Comparison of ENCODE assay signal across 22 cellular contexts in the genomic region with DNA sequence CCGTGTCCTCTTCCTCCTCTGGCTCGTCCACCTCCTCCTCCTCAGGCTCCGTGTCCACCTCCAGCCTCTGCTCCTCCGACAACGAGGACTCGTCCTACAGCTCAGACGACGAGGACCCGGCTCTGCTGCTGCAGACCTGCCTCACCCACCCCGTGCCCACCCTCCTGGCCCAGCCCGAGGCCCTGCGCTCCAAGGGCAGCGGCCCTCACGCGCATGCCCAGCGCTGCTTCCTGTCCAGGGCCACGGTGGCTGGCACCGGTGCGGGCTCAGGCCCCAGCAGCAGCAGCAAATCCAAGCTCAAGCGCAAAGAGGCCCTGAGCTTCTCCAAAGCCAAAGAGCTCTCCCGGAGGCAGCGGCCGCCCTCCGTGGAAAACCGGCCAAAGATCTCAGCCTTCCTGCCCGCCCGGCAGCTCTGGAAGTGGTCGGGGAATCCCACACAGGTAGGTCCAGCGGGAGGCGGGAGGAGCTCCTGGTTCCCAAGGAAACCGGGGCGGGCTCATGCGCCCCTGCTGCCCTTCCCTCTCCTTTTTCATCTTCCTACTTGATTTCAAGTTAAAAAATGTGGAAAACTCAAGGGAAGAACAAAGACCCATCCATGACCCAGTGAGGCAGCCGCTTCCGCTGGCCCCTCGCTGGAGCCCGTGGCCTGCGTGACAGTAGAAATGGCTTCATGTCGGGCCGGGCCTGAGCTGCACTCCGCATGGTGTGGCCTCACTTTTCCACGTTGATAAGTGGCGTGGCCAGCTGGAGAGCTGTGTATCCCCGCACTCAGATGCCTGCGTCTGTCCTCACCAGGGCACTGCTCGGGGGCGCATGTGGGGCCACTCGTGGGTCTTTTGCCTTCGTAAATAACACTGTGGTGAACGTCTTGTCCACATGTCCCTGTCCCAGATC. TPM values are rescaled to one million over a fixed set of nuclear protein-coding genes. Genes with fewer than 3 reads are reported as not detected.
A peak's percentile ranks its signal among the peaks of the same experiment; 100 is the strongest.
DNase-seq lines count a peak whose midpoint lies in the region; ATAC-seq and TF ChIP-seq lines count a peak whose summit lies in the region.
"Had no signal": no experiment of that assay in that cellular context is flagged by ENCODE, and none has a peak within 500 bp of the region (broad histone marks: within the 10 kb centered on the region; RNA-seq: fewer than 3 reads in every experiment).

No MANE protein-coding gene starts in this region.

- H3K36me3 ChIP-seq in HEK293 (ENCODE audit: control insufficient read depth in 2 of 2, insufficient read depth in 1 of 2, low read length in 2 of 2): peaks cover 0 to 64% of the 10 kb centered on the region in 2 experiments; a peak in 1 of 3 replicates

- TF ChIP-seq CTCF in HEK293 (tag by site-specific recombination; IDR thresholded peaks at IDR 0.05) (no peak), WTC11 (IDR thresholded peaks at IDR 0.05) (no peak)

- in situ Hi-C loops in G401 (cut with HindIII; ENCODE audit: low sequenced_read_pairs): no loop called here

- DNase-seq in G401 (ENCODE audit: low spot score): peak; percentile 34
- peak; percentile 34 for DNase-seq in WTC11 (ENCODE audit: low spot score)
- peak; percentile 58 for DNase-seq in iPS-NIHi7 (ENCODE audit: extremely low spot score)
- no peak for DNase-seq in HK-2 (ENCODE audit: unreplicated experiment)
- DNase-seq in activated T-cell treated with anti-CD3 and anti-CD28 coated beads, Interleukin-2, amount 50 U/mL, for 4 hours: no peak
- no peak for DNase-seq in SKM-1 (lab: John Stamatoyannopoulos, UW; ENCODE audit: unreplicated experiment)
- DNase-seq: AML-193; CD8-positive, alpha-beta T cell; DND-41; GM23248; NCI-H1105; NCI-H1436 treated with DMSO at 0.1 percent for 48 hours; NCI-H187 treated with DMSO at 0.1 percent for 48 hours; NCI-H2107; NCI-H446; NCI-H524 treated with DMSO at 0.1 percent for 48 hours; NCI-H774; PC-9 had no signal

- POLR2A ChIA-PET in HEK293 (lab: Yijun Ruan, JAX): interaction anchor here (1.2 to 1.8 kb wide), 2 partner anchors 13 to 23 kb away, joined by 3 to 5 read pairs; no protein-coding TSS in a partner anchor
- POLR2A ChIA-PET in WTC11 (lab: Charles Lee): interaction anchor here (0.8 kb wide), 1 partner anchor 29 kb away, joined by 3 read pairs; no protein-coding TSS in a partner anchor

- no peaks in the 10 kb centered on the region for H3K4me1 ChIP-seq in HEK293 (ENCODE audit: control insufficient read depth, insufficient read depth, low read length)
- H3K4me1 ChIP-seq: SJSA1 had no signal

- H3K9me3 Mint-ChIP-seq in WTC11: no peaks in the 10 kb centered on the region
- no peaks in the 10 kb centered on the region for H3K9me3 Mint-ChIP-seq in activated T-cell treated with anti-CD3 and anti-CD28 coated beads, Interleukin-2, amount 50 U/mL, for 4 hours
- H3K9me3 Mint-ChIP-seq: CD8-positive, alpha-beta T cell; T-cell had no signal

- no peaks in the 10 kb centered on the region for H3K36me3 Mint-ChIP-seq in WTC11
- no peaks in the 10 kb centered on the region for H3K36me3 Mint-ChIP-seq in activated T-cell treated with anti-CD3 and anti-CD28 coated beads, Interleukin-2, amount 50 U/mL, for 4 hours (ENCODE audit: insufficient read depth)
- H3K36me3 Mint-ChIP-seq: CD8-positive, alpha-beta T cell; T-cell had no signal

- CTCF ChIA-PET in HEK293 (lab: Yijun Ruan, JAX): interaction anchor here (1.0 to 2.4 kb wide), 2 partner anchors 21 to 23 kb away, joined by 6 to 16 read pairs; no protein-coding TSS in a partner anchor
- CTCF ChIA-PET in WTC11 (lab: Charles Lee): interaction anchor here (0.8 to 2.5 kb wide), 8 partner anchors 16 to 76 kb away, joined by 3 to 31 read pairs (median 4); no protein-coding TSS in a partner anchor

- ATAC-seq in WTC11 (no peak; the same call in 1 of the 2 replicates), GM19455 (IDR thresholded peaks at IDR 0.05; ENCODE audit: unreplicated experiment) (no peak)
- ATAC-seq in activated T-cell treated with anti-CD3 and anti-CD28 coated beads, Interleukin-2, amount 50 U/mL, for 4 hours: no peak
- ATAC-seq: CD8-positive, alpha-beta T cell; T-cell had no signal

- H3K27ac ChIP-seq in HEK293 (ENCODE audit: extremely low read depth, low read depth, low read length): no peak overlapping the region
- H3K27ac ChIP-seq: GM23248, PC-9, SJSA1 had no signal

- no peak overlapping the region for H3K27ac Mint-ChIP-seq in WTC11
- H3K27ac Mint-ChIP-seq: CD8-positive, alpha-beta T cell; T-cell had no signal

- H3K27me3 Mint-ChIP-seq in WTC11 (ENCODE audit: low read depth): no peaks in the 10 kb centered on the region
- peaks cover 1% of the 10 kb centered on the region for H3K27me3 Mint-ChIP-seq in activated T-cell treated with anti-CD3 and anti-CD28 coated beads, Interleukin-2, amount 50 U/mL, for 4 hours (ENCODE audit: low read depth)
- H3K27me3 Mint-ChIP-seq: T-cell had no signal

- H3K4me1 Mint-ChIP-seq in WTC11: 0 out of 2 replicates have a peak, but pooled peaks cover 3% of the 10 kb centered on the region
- no peaks in the 10 kb centered on the region for H3K4me1 Mint-ChIP-seq in activated T-cell treated with anti-CD3 and anti-CD28 coated beads, Interleukin-2, amount 50 U/mL, for 4 hours (ENCODE audit: low read depth)
- H3K4me1 Mint-ChIP-seq: T-cell had no signal

- no peak overlapping the region for H3K4me3 Mint-ChIP-seq in WTC11
- H3K4me3 Mint-ChIP-seq in activated T-cell treated with anti-CD3 and anti-CD28 coated beads, Interleukin-2, amount 50 U/mL, for 4 hours: no peak overlapping the region
- H3K4me3 Mint-ChIP-seq: CD8-positive, alpha-beta T cell; T-cell had no signal

- no peaks in the 10 kb centered on the region for H3K9me3 ChIP-seq in HEK293 (ENCODE audit: control insufficient read depth, insufficient read depth, low read depth, low read length)
- H3K9me3 ChIP-seq: SJSA1 had no signal

- no peak overlapping the region for H3K4me3 ChIP-seq in HEK293 (ENCODE audit: low read depth, low read length)
- H3K4me3 ChIP-seq: GM23248, PC-9, SJSA1 had no signal

TF ChIP-seq in HEK293, 187 proteins besides CTCF, POLR2A, EP300 and RAD21:
- no peak for TF ChIP-seq ZNF626 (tag by site-specific recombination; IDR thresholded peaks at IDR 0.05)
- 0 out of 2 replicates have a peak, but pooled peaks have one; percentile 11 for TF ChIP-seq IKZF3 (tag by site-specific recombination; IDR thresholded peaks at IDR 0.05)
- peak; percentile 12; the same call in 1 of the 2 replicates for TF ChIP-seq SP2 (tag by site-specific recombination; IDR thresholded peaks at IDR 0.05)
- TF ChIP-seq OVOL3 (tag by site-specific recombination; IDR thresholded peaks at IDR 0.05): no peak
TF ChIP-seq in HEK293: peak in this region for 2.

TF ChIP-seq in WTC11, 78 proteins besides CTCF, POLR2A, EP300 and RAD21 (continues in another document):
- TF ChIP-seq HMGA2 (CRISPR knock-in tag; IDR thresholded peaks at IDR 0.05) (no peak), E2F5 (CRISPR knock-in tag; IDR thresholded peaks at IDR 0.05) (no peak), NR2C2 (CRISPR knock-in tag; IDR thresholded peaks at IDR 0.05) (no peak), NFYB (CRISPR knock-in tag; conservative IDR thresholded peaks at IDR 0.05; ENCODE audit: low read depth) (no peak), SMAD3 (CRISPR knock-in tag; IDR thresholded peaks at IDR 0.05; ENCODE audit: borderline replicate concordance) (no peak), ATF6 (CRISPR knock-in tag; IDR thresholded peaks at IDR 0.05) (no peak), SMAD4 (CRISPR knock-in tag; IDR thresholded peaks at IDR 0.05) (no peak), ESRRA (CRISPR knock-in tag; IDR thresholded peaks at IDR 0.05; ENCODE audit: borderline replicate concordance) (no peak), FOXJ3 (CRISPR knock-in tag; IDR thresholded peaks at IDR 0.05; ENCODE audit: borderline replicate concordance) (no peak), ELF4 (CRISPR knock-in tag; IDR thresholded peaks at IDR 0.05; ENCODE audit: low read depth) (no peak), SOX15 (CRISPR knock-in tag; IDR thresholded peaks at IDR 0.05) (no peak)
- TF ChIP-seq, protein P1, sequence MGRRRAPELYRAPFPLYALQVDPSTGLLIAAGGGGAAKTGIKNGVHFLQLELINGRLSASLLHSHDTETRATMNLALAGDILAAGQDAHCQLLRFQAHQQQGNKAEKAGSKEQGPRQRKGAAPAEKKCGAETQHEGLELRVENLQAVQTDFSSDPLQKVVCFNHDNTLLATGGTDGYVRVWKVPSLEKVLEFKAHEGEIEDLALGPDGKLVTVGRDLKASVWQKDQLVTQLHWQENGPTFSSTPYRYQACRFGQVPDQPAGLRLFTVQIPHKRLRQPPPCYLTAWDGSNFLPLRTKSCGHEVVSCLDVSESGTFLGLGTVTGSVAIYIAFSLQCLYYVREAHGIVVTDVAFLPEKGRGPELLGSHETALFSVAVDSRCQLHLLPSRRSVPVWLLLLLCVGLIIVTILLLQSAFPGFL (CRISPR knock-in tag; IDR thresholded peaks at IDR 0.05; ENCODE audit: borderline replicate concordance): no peak

RNA-seq across cellular contexts. Expression of gene ACTG1, which starts 50.7 kb away (rescaled TPM):
- total RNA-seq in G401 (2014; rRNA removed; shearing (Covaris generic)): 5,595 and 6,819 TPM in 2 replicates
- total RNA-seq in WTC11 (2021): 3,338 to 3,455 TPM (median 3,348 TPM) in 3 replicates
- 1,000 to 10,000 TPM; 3,953 to 4,676 (median 4,016) TPM for total RNA-seq in activated T-cell treated with anti-CD3 and anti-CD28 coated beads, Interleukin-2, amount 50 U/mL, for 4 hours

Comparison
In these comparisons a context has a peak if more than half of its experiments do, and no peak if none do; other contexts are left out.
1. DNase-seq: peak in G401 (single experiment), WTC11 (single experiment) and iPS-NIHi7 (single experiment); none in HK-2 (single experiment), activated T-cell treated with anti-CD3 and anti-CD28 coated beads, Interleukin-2, amount 50 U/mL, for 4 hours (single experiment) and SKM-1 (single experiment).